ENCODE assay signal across 1 cellular context in the genomic region with DNA sequence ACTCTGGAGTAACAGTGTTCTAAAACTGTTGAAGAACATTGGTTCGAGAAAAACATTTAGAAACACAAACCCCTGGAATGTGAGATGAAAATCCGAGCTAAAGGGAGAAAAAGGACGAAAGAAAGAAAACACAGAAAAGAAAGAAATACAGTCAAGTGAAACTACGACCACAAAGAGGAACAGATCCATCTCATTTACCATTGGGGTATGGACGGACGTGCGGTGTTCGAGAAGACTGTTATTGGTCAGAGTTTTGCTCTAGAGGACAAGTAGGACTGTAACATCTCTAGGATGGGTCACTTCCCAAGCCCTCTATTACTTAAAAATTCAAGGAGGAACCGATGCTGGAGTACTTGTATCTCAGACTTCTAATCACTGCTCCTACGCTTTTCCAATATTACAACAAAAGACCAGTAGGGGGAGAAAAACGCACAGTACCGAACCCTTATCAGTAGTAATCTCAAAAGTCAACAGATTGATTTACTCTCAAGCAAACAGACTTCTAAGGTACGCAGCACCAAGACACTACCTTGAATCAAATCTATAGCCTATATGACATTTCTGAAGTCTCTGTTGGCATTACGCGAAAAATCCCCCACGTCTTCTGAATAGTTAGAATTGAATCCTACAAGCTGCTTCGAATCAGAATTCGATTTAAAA.
TF ChIP-seq lines count a peak whose summit lies in the region.

No MANE protein-coding gene starts in this region.

TF ChIP-seq in HepG2, 621 proteins besides CTCF, POLR2A, EP300 and RAD21 (continues in another document):
- TF ChIP-seq, protein P1, sequence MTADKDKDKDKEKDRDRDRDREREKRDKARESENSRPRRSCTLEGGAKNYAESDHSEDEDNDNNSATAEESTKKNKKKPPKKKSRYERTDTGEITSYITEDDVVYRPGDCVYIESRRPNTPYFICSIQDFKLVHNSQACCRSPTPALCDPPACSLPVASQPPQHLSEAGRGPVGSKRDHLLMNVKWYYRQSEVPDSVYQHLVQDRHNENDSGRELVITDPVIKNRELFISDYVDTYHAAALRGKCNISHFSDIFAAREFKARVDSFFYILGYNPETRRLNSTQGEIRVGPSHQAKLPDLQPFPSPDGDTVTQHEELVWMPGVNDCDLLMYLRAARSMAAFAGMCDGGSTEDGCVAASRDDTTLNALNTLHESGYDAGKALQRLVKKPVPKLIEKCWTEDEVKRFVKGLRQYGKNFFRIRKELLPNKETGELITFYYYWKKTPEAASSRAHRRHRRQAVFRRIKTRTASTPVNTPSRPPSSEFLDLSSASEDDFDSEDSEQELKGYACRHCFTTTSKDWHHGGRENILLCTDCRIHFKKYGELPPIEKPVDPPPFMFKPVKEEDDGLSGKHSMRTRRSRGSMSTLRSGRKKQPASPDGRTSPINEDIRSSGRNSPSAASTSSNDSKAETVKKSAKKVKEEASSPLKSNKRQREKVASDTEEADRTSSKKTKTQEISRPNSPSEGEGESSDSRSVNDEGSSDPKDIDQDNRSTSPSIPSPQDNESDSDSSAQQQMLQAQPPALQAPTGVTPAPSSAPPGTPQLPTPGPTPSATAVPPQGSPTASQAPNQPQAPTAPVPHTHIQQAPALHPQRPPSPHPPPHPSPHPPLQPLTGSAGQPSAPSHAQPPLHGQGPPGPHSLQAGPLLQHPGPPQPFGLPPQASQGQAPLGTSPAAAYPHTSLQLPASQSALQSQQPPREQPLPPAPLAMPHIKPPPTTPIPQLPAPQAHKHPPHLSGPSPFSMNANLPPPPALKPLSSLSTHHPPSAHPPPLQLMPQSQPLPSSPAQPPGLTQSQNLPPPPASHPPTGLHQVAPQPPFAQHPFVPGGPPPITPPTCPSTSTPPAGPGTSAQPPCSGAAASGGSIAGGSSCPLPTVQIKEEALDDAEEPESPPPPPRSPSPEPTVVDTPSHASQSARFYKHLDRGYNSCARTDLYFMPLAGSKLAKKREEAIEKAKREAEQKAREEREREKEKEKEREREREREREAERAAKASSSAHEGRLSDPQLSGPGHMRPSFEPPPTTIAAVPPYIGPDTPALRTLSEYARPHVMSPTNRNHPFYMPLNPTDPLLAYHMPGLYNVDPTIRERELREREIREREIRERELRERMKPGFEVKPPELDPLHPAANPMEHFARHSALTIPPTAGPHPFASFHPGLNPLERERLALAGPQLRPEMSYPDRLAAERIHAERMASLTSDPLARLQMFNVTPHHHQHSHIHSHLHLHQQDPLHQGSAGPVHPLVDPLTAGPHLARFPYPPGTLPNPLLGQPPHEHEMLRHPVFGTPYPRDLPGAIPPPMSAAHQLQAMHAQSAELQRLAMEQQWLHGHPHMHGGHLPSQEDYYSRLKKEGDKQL (CRISPR knock-in tag; IDR thresholded peaks at IDR 0.05; ENCODE audit: low read depth), result no peak
- TF ChIP-seq SP140L (CRISPR knock-in tag; IDR thresholded peaks at IDR 0.05; ENCODE audit: borderline replicate concordance) (0 out of 2 replicates have a peak, but pooled peaks have one; percentile 3), ZNF44 (CRISPR knock-in tag; IDR thresholded peaks at IDR 0.05) (0 out of 2 replicates have a peak, but pooled peaks have one; percentile 30), ZNF3 (CRISPR knock-in tag; IDR thresholded peaks at IDR 0.05) (0 out of 2 replicates have a peak, but pooled peaks have one; percentile 20), FOXJ3 (CRISPR knock-in tag; IDR thresholded peaks at IDR 0.05; ENCODE audit: borderline replicate concordance) (no peak), GABPA (IDR thresholded peaks at IDR 0.05; ENCODE audit: low read depth, low read length) (no peak), GABPA (CRISPR knock-in tag; IDR thresholded peaks at IDR 0.05; ENCODE audit: low read depth) (peak; percentile 48), NRL (CRISPR knock-in tag; IDR thresholded peaks at IDR 0.05; ENCODE audit: borderline replicate concordance) (no peak), GATAD2A (CRISPR knock-in tag; IDR thresholded peaks at IDR 0.05) (peak; percentile 74), HMG20A (CRISPR knock-in tag; IDR thresholded peaks at IDR 0.05; ENCODE audit: borderline replicate concordance) (peak; percentile 41; the same call in 1 of the 2 replicates), NR2F2 (IDR thresholded peaks at IDR 0.05; ENCODE audit: borderline replicate concordance, low read depth) (0 out of 2 replicates have a peak, but pooled peaks have one; percentile 13), ZNF264 (CRISPR knock-in tag; IDR thresholded peaks at IDR 0.05) (no peak), RXRB (CRISPR knock-in tag; IDR thresholded peaks at IDR 0.05; ENCODE audit: borderline replicate concordance) (0 out of 2 replicates have a peak, but pooled peaks have one; percentile 20), ZNF136 (CRISPR knock-in tag; IDR thresholded peaks at IDR 0.05; ENCODE audit: low read depth) (0 out of 2 replicates have a peak, but pooled peaks have one; percentile 38), HOXA9 (CRISPR knock-in tag; IDR thresholded peaks at IDR 0.05; ENCODE audit: borderline replicate concordance) (no peak), RAD51 (IDR thresholded peaks at IDR 0.05; ENCODE audit: borderline replicate concordance) (no peak), ZNF556 (CRISPR knock-in tag; IDR thresholded peaks at IDR 0.05; ENCODE audit: borderline replicate concordance) (no peak), BCL6 (CRISPR knock-in tag; IDR thresholded peaks at IDR 0.05) (peak; percentile 58; the same call in 1 of the 2 replicates), MIXL1 (CRISPR knock-in tag; IDR thresholded peaks at IDR 0.05) (peak; percentile 67; the same call in 1 of the 2 replicates), FOXA3 (CRISPR knock-in tag; IDR thresholded peaks at IDR 0.05) (peak; percentile 84), SIX1 (CRISPR knock-in tag; IDR thresholded peaks at IDR 0.05; ENCODE audit: borderline replicate concordance) (peak; percentile 97), ONECUT2 (CRISPR knock-in tag; IDR thresholded peaks at IDR 0.05) (peak; percentile 84)
- TF ChIP-seq, protein P2, sequence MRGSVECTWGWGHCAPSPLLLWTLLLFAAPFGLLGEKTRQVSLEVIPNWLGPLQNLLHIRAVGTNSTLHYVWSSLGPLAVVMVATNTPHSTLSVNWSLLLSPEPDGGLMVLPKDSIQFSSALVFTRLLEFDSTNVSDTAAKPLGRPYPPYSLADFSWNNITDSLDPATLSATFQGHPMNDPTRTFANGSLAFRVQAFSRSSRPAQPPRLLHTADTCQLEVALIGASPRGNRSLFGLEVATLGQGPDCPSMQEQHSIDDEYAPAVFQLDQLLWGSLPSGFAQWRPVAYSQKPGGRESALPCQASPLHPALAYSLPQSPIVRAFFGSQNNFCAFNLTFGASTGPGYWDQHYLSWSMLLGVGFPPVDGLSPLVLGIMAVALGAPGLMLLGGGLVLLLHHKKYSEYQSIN (CRISPR knock-in tag; IDR thresholded peaks at IDR 0.05; ENCODE audit: borderline replicate concordance), result no peak
- TF ChIP-seq, protein P3, sequence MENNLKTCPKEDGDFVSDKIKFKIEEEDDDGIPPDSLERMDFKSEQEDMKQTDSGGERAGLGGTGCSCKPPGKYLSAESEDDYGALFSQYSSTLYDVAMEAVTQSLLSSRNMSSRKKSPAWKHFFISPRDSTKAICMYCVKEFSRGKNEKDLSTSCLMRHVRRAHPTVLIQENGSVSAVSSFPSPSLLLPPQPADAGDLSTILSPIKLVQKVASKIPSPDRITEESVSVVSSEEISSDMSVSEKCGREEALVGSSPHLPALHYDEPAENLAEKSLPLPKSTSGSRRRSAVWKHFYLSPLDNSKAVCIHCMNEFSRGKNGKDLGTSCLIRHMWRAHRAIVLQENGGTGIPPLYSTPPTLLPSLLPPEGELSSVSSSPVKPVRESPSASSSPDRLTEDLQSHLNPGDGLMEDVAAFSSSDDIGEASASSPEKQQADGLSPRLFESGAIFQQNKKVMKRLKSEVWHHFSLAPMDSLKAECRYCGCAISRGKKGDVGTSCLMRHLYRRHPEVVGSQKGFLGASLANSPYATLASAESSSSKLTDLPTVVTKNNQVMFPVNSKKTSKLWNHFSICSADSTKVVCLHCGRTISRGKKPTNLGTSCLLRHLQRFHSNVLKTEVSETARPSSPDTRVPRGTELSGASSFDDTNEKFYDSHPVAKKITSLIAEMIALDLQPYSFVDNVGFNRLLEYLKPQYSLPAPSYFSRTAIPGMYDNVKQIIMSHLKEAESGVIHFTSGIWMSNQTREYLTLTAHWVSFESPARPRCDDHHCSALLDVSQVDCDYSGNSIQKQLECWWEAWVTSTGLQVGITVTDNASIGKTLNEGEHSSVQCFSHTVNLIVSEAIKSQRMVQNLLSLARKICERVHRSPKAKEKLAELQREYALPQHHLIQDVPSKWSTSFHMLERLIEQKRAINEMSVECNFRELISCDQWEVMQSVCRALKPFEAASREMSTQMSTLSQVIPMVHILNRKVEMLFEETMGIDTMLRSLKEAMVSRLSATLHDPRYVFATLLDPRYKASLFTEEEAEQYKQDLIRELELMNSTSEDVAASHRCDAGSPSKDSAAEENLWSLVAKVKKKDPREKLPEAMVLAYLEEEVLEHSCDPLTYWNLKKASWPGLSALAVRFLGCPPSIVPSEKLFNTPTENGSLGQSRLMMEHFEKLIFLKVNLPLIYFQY (CRISPR knock-in tag; IDR thresholded peaks at IDR 0.05; ENCODE audit: borderline replicate concordance), result no peak
- TF ChIP-seq, protein P4, sequence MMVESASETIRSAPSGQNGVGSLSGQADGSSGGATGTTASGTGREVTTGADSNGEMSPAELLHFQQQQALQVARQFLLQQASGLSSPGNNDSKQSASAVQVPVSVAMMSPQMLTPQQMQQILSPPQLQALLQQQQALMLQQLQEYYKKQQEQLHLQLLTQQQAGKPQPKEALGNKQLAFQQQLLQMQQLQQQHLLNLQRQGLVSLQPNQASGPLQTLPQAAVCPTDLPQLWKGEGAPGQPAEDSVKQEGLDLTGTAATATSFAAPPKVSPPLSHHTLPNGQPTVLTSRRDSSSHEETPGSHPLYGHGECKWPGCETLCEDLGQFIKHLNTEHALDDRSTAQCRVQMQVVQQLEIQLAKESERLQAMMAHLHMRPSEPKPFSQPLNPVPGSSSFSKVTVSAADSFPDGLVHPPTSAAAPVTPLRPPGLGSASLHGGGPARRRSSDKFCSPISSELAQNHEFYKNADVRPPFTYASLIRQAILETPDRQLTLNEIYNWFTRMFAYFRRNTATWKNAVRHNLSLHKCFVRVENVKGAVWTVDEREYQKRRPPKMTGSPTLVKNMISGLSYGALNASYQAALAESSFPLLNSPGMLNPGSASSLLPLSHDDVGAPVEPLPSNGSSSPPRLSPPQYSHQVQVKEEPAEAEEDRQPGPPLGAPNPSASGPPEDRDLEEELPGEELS (CRISPR knock-in tag; IDR thresholded peaks at IDR 0.05), result peak; percentile 31; the same call in 1 of the 2 replicates
- TF ChIP-seq, protein P5, sequence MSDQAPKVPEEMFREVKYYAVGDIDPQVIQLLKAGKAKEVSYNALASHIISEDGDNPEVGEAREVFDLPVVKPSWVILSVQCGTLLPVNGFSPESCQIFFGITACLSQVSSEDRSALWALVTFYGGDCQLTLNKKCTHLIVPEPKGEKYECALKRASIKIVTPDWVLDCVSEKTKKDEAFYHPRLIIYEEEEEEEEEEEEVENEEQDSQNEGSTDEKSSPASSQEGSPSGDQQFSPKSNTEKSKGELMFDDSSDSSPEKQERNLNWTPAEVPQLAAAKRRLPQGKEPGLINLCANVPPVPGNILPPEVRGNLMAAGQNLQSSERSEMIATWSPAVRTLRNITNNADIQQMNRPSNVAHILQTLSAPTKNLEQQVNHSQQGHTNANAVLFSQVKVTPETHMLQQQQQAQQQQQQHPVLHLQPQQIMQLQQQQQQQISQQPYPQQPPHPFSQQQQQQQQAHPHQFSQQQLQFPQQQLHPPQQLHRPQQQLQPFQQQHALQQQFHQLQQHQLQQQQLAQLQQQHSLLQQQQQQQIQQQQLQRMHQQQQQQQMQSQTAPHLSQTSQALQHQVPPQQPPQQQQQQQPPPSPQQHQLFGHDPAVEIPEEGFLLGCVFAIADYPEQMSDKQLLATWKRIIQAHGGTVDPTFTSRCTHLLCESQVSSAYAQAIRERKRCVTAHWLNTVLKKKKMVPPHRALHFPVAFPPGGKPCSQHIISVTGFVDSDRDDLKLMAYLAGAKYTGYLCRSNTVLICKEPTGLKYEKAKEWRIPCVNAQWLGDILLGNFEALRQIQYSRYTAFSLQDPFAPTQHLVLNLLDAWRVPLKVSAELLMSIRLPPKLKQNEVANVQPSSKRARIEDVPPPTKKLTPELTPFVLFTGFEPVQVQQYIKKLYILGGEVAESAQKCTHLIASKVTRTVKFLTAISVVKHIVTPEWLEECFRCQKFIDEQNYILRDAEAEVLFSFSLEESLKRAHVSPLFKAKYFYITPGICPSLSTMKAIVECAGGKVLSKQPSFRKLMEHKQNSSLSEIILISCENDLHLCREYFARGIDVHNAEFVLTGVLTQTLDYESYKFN (CRISPR knock-in tag; conservative IDR thresholded peaks at IDR 0.05), result peak; percentile 29; the same call in 1 of the 2 replicates
- TF ChIP-seq, protein P6, sequence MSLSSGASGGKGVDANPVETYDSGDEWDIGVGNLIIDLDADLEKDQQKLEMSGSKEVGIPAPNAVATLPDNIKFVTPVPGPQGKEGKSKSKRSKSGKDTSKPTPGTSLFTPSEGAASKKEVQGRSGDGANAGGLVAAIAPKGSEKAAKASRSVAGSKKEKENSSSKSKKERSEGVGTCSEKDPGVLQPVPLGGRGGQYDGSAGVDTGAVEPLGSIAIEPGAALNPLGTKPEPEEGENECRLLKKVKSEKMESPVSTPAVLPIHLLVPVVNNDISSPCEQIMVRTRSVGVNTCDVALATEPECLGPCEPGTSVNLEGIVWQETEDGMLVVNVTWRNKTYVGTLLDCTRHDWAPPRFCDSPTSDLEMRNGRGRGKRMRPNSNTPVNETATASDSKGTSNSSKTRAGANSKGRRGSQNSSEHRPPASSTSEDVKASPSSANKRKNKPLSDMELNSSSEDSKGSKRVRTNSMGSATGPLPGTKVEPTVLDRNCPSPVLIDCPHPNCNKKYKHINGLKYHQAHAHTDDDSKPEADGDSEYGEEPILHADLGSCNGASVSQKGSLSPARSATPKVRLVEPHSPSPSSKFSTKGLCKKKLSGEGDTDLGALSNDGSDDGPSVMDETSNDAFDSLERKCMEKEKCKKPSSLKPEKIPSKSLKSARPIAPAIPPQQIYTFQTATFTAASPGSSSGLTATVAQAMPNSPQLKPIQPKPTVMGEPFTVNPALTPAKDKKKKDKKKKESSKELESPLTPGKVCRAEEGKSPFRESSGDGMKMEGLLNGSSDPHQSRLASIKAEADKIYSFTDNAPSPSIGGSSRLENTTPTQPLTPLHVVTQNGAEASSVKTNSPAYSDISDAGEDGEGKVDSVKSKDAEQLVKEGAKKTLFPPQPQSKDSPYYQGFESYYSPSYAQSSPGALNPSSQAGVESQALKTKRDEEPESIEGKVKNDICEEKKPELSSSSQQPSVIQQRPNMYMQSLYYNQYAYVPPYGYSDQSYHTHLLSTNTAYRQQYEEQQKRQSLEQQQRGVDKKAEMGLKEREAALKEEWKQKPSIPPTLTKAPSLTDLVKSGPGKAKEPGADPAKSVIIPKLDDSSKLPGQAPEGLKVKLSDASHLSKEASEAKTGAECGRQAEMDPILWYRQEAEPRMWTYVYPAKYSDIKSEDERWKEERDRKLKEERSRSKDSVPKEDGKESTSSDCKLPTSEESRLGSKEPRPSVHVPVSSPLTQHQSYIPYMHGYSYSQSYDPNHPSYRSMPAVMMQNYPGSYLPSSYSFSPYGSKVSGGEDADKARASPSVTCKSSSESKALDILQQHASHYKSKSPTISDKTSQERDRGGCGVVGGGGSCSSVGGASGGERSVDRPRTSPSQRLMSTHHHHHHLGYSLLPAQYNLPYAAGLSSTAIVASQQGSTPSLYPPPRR (CRISPR knock-in tag; IDR thresholded peaks at IDR 0.05; ENCODE audit: borderline replicate concordance), result no peak
